In the genomic region with DNA sequence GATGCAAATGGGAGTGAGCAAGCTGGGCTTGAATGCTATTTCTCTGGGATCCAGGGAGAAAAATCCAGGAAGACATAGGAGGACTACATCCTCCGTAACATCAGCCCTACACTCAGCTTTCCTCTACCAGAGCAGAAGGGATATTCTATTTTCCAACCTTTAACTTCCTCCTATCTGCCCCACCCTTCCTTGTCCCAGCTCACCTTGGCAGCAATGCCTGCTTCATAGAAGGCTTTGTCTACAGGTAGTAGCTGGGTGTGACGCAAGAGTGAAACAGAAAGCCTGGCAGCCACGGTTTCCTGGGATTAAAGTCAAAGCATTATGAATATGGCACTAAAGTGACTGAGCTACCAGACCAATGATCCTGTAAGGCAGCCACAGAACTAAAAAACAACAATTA, we compare ENCODE assay signal across 2 cellular contexts.
A peak's percentile ranks its signal among the peaks of the same experiment; 100 is the strongest.
TF ChIP-seq lines count a peak whose summit lies in the region.

No MANE protein-coding gene starts in this region.

TF ChIP-seq in HEK293, 187 proteins besides CTCF, POLR2A, EP300 and RAD21:
- no peak for TF ChIP-seq ZNF585B (tag by site-specific recombination; IDR thresholded peaks at IDR 0.05)
- TF ChIP-seq SCRT2 (tag by site-specific recombination; IDR thresholded peaks at IDR 0.05), result peak; percentile 68

TF ChIP-seq in HepG2, 621 proteins besides CTCF, POLR2A, EP300 and RAD21:
- TF ChIP-seq ZNF569 (CRISPR knock-in tag; IDR thresholded peaks at IDR 0.05; ENCODE audit: borderline replicate concordance), result no peak
- peak; percentile 7; the same call in 1 of the 2 replicates for TF ChIP-seq SMC3 (IDR thresholded peaks at IDR 0.05; ENCODE audit: low read length)
- TF ChIP-seq CEBPG (CRISPR knock-in tag; IDR thresholded peaks at IDR 0.05), result peak; percentile 81
- TF ChIP-seq ATF7 (IDR thresholded peaks at IDR 0.05), result no peak
- no peak for TF ChIP-seq ATF7 (CRISPR knock-in tag; IDR thresholded peaks at IDR 0.05)
- TF ChIP-seq ZEB1 (IDR thresholded peaks at IDR 0.05; ENCODE audit: insufficient replicate concordance, low read depth), result peak; percentile 47
- TF ChIP-seq, protein P1, sequence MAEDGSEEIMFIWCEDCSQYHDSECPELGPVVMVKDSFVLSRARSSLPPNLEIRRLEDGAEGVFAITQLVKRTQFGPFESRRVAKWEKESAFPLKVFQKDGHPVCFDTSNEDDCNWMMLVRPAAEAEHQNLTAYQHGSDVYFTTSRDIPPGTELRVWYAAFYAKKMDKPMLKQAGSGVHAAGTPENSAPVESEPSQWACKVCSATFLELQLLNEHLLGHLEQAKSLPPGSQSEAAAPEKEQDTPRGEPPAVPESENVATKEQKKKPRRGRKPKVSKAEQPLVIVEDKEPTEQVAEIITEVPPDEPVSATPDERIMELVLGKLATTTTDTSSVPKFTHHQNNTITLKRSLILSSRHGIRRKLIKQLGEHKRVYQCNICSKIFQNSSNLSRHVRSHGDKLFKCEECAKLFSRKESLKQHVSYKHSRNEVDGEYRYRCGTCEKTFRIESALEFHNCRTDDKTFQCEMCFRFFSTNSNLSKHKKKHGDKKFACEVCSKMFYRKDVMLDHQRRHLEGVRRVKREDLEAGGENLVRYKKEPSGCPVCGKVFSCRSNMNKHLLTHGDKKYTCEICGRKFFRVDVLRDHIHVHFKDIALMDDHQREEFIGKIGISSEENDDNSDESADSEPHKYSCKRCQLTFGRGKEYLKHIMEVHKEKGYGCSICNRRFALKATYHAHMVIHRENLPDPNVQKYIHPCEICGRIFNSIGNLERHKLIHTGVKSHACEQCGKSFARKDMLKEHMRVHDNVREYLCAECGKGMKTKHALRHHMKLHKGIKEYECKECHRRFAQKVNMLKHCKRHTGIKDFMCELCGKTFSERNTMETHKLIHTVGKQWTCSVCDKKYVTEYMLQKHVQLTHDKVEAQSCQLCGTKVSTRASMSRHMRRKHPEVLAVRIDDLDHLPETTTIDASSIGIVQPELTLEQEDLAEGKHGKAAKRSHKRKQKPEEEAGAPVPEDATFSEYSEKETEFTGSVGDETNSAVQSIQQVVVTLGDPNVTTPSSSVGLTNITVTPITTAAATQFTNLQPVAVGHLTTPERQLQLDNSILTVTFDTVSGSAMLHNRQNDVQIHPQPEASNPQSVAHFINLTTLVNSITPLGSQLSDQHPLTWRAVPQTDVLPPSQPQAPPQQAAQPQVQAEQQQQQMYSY (CRISPR knock-in tag; IDR thresholded peaks at IDR 0.05), result 0 out of 2 replicates have a peak, but pooled peaks have one; percentile 3
- TF ChIP-seq CEBPB (IDR thresholded peaks at IDR 0.05; ENCODE audit: borderline replicate concordance, low read depth, low read length), result peak; percentile 92
TF ChIP-seq in HepG2: peak in this region for 5.
